In genomic region chrX:71068052-71068918, GRCh38 we compare ENCODE assay signal across 8 cellular contexts. TPM values are rescaled to one million over a fixed set of nuclear protein-coding genes. Genes with fewer than 3 reads are reported as not detected.
DNase-seq lines count a peak whose midpoint lies in the region; ATAC-seq and TF ChIP-seq lines count a peak whose summit lies in the region.

Gene SNX12, minus strand, starts transcription at chrX:71068334. Its CDS starts 28 bp downstream, at chrX:71068306.

- H3K36me3 ChIP-seq in heart right ventricle = peaks cover 0 to 5% (median 0%) of the 10 kb centered on the region in 9 donors
- H3K36me3 ChIP-seq in upper lobe of left lung = no peaks in the 10 kb centered on the region

- intact Hi-C loops in T-helper 1 cell treated with Interleukin-12 subunit alpha and Interleukin-12 subunit beta and Interleukin-4 antibody, amounts not matched to agents 30 ng/mL and 1 ng/mL, for 36 hours (cut with micrococcal nuclease) = loop anchor here (1.0 to 2.0 kb wide), 10 partner anchors 15 to 935 kb away; partner anchors contain the start of genes FOXO4, IGBP1, IL2RG and NONO
- intact Hi-C loops in heart right ventricle (cut with DNase I) (loop anchor here in 2 of 10 donors (1.0 to 5.0 kb wide), 2 partner anchors 50 to 114 kb away; partner anchors contain the start of gene MED12 (in 1 of the 2)), posterior vena cava (cut with DNase I) (no loop called here)

- TF ChIP-seq EP300 in upper lobe of left lung (IDR thresholded peaks at IDR 0.05) = peak in 1 of 4 donors; percentile 12

- H3K9me3 ChIP-seq in heart right ventricle (no peaks in the 10 kb centered on the region), upper lobe of left lung (no peaks in the 10 kb centered on the region)

- peak within 1 kb of the TSS; percentile 35 to 88 (median 81) for H3K27ac ChIP-seq in heart right ventricle
- peak within 1 kb of the TSS; percentile 70 to 89 (median 85) for H3K27ac ChIP-seq in upper lobe of left lung

- peak; percentile 94 for DNase-seq in NCI-H1694 (lab: John Stamatoyannopoulos, UW)
- peak; percentile 95 for DNase-seq in amniotic epithelial cell (ENCODE audit: low read depth)
- peak; percentile 86 to 91 for DNase-seq in heart right ventricle
- peak; percentile 97 for DNase-seq in posterior vena cava (ENCODE audit: low spot score)
- DNase-seq in upper lobe of left lung = peak; percentile 92 to 96

- H3K27me3 ChIP-seq in heart right ventricle = peaks cover 0 to 12% (median 0%) of the 10 kb centered on the region in 7 donors
- no peaks in the 10 kb centered on the region for H3K27me3 ChIP-seq in upper lobe of left lung

- peaks cover 0 to 12% (median 5%) of the 10 kb centered on the region in 9 donors for H3K4me1 ChIP-seq in heart right ventricle
- H3K4me1 ChIP-seq in upper lobe of left lung = peaks cover 0 to 7% (median 2%) of the 10 kb centered on the region in 4 donors

- H3K4me3 ChIP-seq in heart right ventricle (peak within 1 kb of the TSS; percentile 44 to 70 (median 65)), upper lobe of left lung (peak within 1 kb of the TSS; percentile 47 to 79 (median 61))

- WGBS in heart right ventricle, 2 donors = 0% methylated on average over 44 to 72 of the region's 72 CpGs
- WGBS in upper lobe of left lung, 2 donors = 1 to 42% methylated on average over 17 to 62 of the region's 72 CpGs

- peak in 1 of 4 donors; percentile 75 for TF ChIP-seq POLR2A in upper lobe of left lung (IDR thresholded peaks at IDR 0.05)

- TF ChIP-seq CTCF in heart right ventricle (IDR thresholded peaks at IDR 0.05) = no peak
- peak in 4 of 6 experiments; percentile 52 to 79 (median 73) for TF ChIP-seq CTCF in upper lobe of left lung (IDR thresholded peaks at IDR 0.05)

- ATAC-seq in GM18498 (IDR thresholded peaks at IDR 0.05; ENCODE audit: unreplicated experiment) = peak; percentile 98
- ATAC-seq in HG02885 (IDR thresholded peaks at IDR 0.05; ENCODE audit: poor library complexity, unreplicated experiment) = peak; percentile 91
- ATAC-seq in heart right ventricle = peak; percentile 96 to 100 (median 98)
- peak; percentile 100 for ATAC-seq in upper lobe of left lung (ENCODE audit: low FRiP score in 2 of 2)

RNA-seq across cellular contexts. Expression of gene SNX12, which starts in this region (rescaled TPM):
- 43.9 and 47.0 TPM in 2 replicates for total RNA-seq in T-helper 1 cell treated with Interleukin-12 subunit alpha and Interleukin-12 subunit beta and Interleukin-4 antibody, amounts not matched to agents 30 ng/mL and 1 ng/mL, for 36 hours
- total RNA-seq in heart right ventricle (10 to 100 TPM; 41.5 to 54.0 (median 49.4) TPM), posterior vena cava (10 to 100 TPM; 54.6 to 59.3 TPM), upper lobe of left lung (10 to 100 TPM; 26.2 to 67.4 (median 48.8) TPM)
- polyA plus RNA-seq in heart right ventricle = 10 to 100 TPM; 22.5 to 36.2 TPM

Comparison
In these comparisons a context has a peak if more than half of its experiments do, and no peak if none do; other contexts are left out.
1. Peak in every context shown above with its lines: DNase-seq, ATAC-seq, H3K4me3 ChIP-seq and H3K27ac ChIP-seq.
2. CTCF ChIP-seq: peak in upper lobe of left lung (4 of 6); none in heart right ventricle (0 of 9).